11 cellular contexts compared by ENCODE assay signal in genomic region chr16:586645-587590, GRCh38. TPM values are rescaled to one million over a fixed set of nuclear protein-coding genes. Genes with fewer than 3 reads are reported as not detected.
DNase-seq lines count a peak whose midpoint lies in the region; ATAC-seq and TF ChIP-seq lines count a peak whose summit lies in the region.
"Had no signal": no experiment of that assay in that cellular context is flagged by ENCODE, and none has a peak within 500 bp of the region (broad histone marks: within the 10 kb centered on the region; RNA-seq: fewer than 3 reads in every experiment).

No MANE protein-coding gene starts in this region.

- POLR2A ChIA-PET in CD4-positive, alpha-beta memory T cell (lab: Charles Lee; ENCODE audit: partially characterized antibody), result interaction anchor here (1.1 to 2.7 kb wide), 5 partner anchors 10 to 50 kb away, joined by 3 to 18 read pairs (median 6); partner anchors contain the start of genes NHLRC4 and PIGQ
- POLR2A ChIA-PET in IMR-90 (lab: Charles Lee; ENCODE audit: unreplicated experiment), result no interaction called here

- H3K9ac ChIP-seq in IMR-90 (ENCODE audit: low read depth, low read length) (no peak overlapping the region), adipocyte (ENCODE audit: low read length) (peak overlapping the region; percentile 92)

- peak overlapping the region; percentile 93 for H2AK9ac ChIP-seq in IMR-90 (replicated peaks; ENCODE audit: low read depth, low read length, poor library complexity)

- peaks cover 20% of the 10 kb centered on the region for H4K20me1 ChIP-seq in IMR-90 (ENCODE audit: insufficient read depth, low read length)

- H3K79me1 ChIP-seq in IMR-90 (ENCODE audit: low read depth in 1 of 2, low read length in 2 of 2), result peaks cover 19 to 45% of the 10 kb centered on the region in 2 experiments; a peak in 3 of 4 replicates

- ATAC-seq in IMR-90 (ENCODE audit: low read depth) (no peak), naive B cell (ENCODE audit: low read depth in 2 of 2) (no peak), HG02884 (IDR thresholded peaks at IDR 0.05; ENCODE audit: unreplicated experiment) (no peak), HG03196 (IDR thresholded peaks at IDR 0.05; ENCODE audit: unreplicated experiment) (no peak)

- H3K27ac ChIP-seq in CD4-positive, alpha-beta memory T cell (ENCODE audit: low read depth, low read length), result no peak overlapping the region
- H3K27ac ChIP-seq in IMR-90 (ENCODE audit: insufficient read depth, low read length) (no peak overlapping the region), vagina (no peak overlapping the region)

- H3K36me3 Mint-ChIP-seq in CD4-positive, alpha-beta memory T cell, result peaks cover 0 to 10% of the 10 kb centered on the region in 2 donors
- H3K36me3 Mint-ChIP-seq in naive B cell, result no peaks in the 10 kb centered on the region

- CTCF ChIA-PET in CD4-positive, alpha-beta memory T cell (lab: Charles Lee; ENCODE audit: partially characterized antibody), result no interaction called here
- CTCF ChIA-PET in IMR-90 (lab: Yijun Ruan, JAX), result no interaction called here

- intact Hi-C loops in CD4-positive, alpha-beta memory T cell (cut with micrococcal nuclease), result loop anchor here (10.0 kb wide), 1 partner anchor 212 kb away; the partner anchor contains the start of gene MRPL28
- intact Hi-C loops in IMR-90 (cut with micrococcal nuclease) (no loop called here), vagina (cut with DNase I) (no loop called here)

- DNase-seq in CD4-positive, alpha-beta memory T cell, result peak in 1 of 5 donors; percentile 37
- DNase-seq in IMR-90 (no peak), adipocyte (ENCODE audit: low read depth) (no peak), naive B cell (no peak), kidney glomerular epithelial cell (lab: John Stamatoyannopoulos, UW) (no peak), vagina (ENCODE audit: extremely low spot score in 2 of 2) (no peak)
- DNase-seq: MM.1S; stimulated activated CD4-positive, alpha-beta T cell treated with anti-CD3 and anti-CD28 coated beads, Interleukin-2, amount 100 ng/mL, for 48 hours had no signal

- in situ Hi-C loops in IMR-90 (cut with MboI; ENCODE audit: low sequenced_read_pairs), result no loop called here

- peaks cover 17% of the 10 kb centered on the region; the same call in 1 of the 2 replicates for H3K9me1 ChIP-seq in IMR-90 (ENCODE audit: insufficient read depth, low read length)

- H2AFZ ChIP-seq in IMR-90 (replicated peaks; ENCODE audit: low read length, poor library complexity), result peak overlapping the region; percentile 70

- TF ChIP-seq RAD21 in IMR-90 (IDR thresholded peaks at IDR 0.05; ENCODE audit: low read length), result no peak

- H3K23ac ChIP-seq in IMR-90 (ENCODE audit: low read depth, low read length), result peak overlapping the region; percentile 75; the same call in 1 of the 2 replicates

- peaks cover 10 to 35% (median 21%) of the 10 kb centered on the region in 4 donors for H3K4me1 Mint-ChIP-seq in CD4-positive, alpha-beta memory T cell
- peaks cover 21 to 31% (median 27%) of the 10 kb centered on the region in 3 donors for H3K4me1 Mint-ChIP-seq in naive B cell

- dilution Hi-C loops in IMR-90 (cut with HindIII; ENCODE audit: low sequenced_read_pairs, unreplicated experiment), result no loop called here

- H3K27me3 ChIP-seq in CD4-positive, alpha-beta memory T cell (ENCODE audit: insufficient read depth, low read length), result no peaks in the 10 kb centered on the region
- H3K27me3 ChIP-seq in IMR-90 (ENCODE audit: control insufficient read depth, insufficient read depth, low read length) (no peaks in the 10 kb centered on the region), adipocyte (replicated peaks; ENCODE audit: control insufficient read depth, insufficient read depth, low read length) (no peaks in the 10 kb centered on the region), vagina (no peaks in the 10 kb centered on the region)

- no peak overlapping the region for H3K18ac ChIP-seq in IMR-90 (ENCODE audit: low read depth, low read length)

- no peaks in the 10 kb centered on the region for H3K36me3 ChIP-seq in CD4-positive, alpha-beta memory T cell (ENCODE audit: insufficient read depth, low read length)
- H3K36me3 ChIP-seq in IMR-90 (ENCODE audit: control insufficient read depth, insufficient read depth, low read length) (peaks cover 2% of the 10 kb centered on the region; the same call in 1 of the 2 replicates), adipocyte (ENCODE audit: control insufficient read depth, insufficient read depth, low read length, severe bottlenecking) (no peaks in the 10 kb centered on the region), vagina (no peaks in the 10 kb centered on the region)

- BruUV-seq in IMR-90 (replicated peaks; lab: Mats Ljungman, UMichigan), result no TSS peak

- H3K9me3 Mint-ChIP-seq in CD4-positive, alpha-beta memory T cell, result peaks cover 0 to 2% (median 0%) of the 10 kb centered on the region in 8 donors
- no peaks in the 10 kb centered on the region for H3K9me3 Mint-ChIP-seq in naive B cell

- no peak overlapping the region for H4K5ac ChIP-seq in IMR-90 (ENCODE audit: low read depth, low read length)

- H3K56ac ChIP-seq in IMR-90 (ENCODE audit: extremely low read depth, insufficient read depth, low read length), result no peak overlapping the region

- peak overlapping the region in 7 of 8 donors; percentile 52 to 97 (median 69) for H3K4me3 Mint-ChIP-seq in CD4-positive, alpha-beta memory T cell
- peak overlapping the region in 7 of 8 donors; percentile 44 to 97 (median 65) for H3K4me3 Mint-ChIP-seq in naive B cell

- no peak overlapping the region for H4K91ac ChIP-seq in IMR-90 (ENCODE audit: insufficient read depth, low read depth, low read length)

- H3K4me1 ChIP-seq in CD4-positive, alpha-beta memory T cell (ENCODE audit: insufficient read depth, low read length), result peaks cover 25% of the 10 kb centered on the region
- H3K4me1 ChIP-seq in IMR-90 (ENCODE audit: control insufficient read depth, insufficient read depth, low read length) (peaks cover 18% of the 10 kb centered on the region), adipocyte (ENCODE audit: control insufficient read depth, insufficient read depth, low read length) (peaks cover 42% of the 10 kb centered on the region), vagina (peaks cover 41% of the 10 kb centered on the region)

- peak overlapping the region; percentile 40; the same call in 1 of the 2 replicates for H3K4ac ChIP-seq in IMR-90 (ENCODE audit: low read depth, low read length)

- no peak; the same call in 1 of the 2 replicates for TF ChIP-seq POLR2A in IMR-90 (IDR thresholded peaks at IDR 0.05; ENCODE audit: low read depth, low read length)
- TF ChIP-seq POLR2A in vagina (IDR thresholded peaks at IDR 0.05), result no peak

- H2BK15ac ChIP-seq in IMR-90 (ENCODE audit: low read depth, low read length), result no peak overlapping the region

- H3K14ac ChIP-seq in IMR-90 (replicated peaks; ENCODE audit: low read depth, low read length), result no peak overlapping the region

- no peaks in the 10 kb centered on the region for H3K9me3 ChIP-seq in CD4-positive, alpha-beta memory T cell (ENCODE audit: control insufficient read depth in 1 of 2, low read length in 2 of 2)
- H3K9me3 ChIP-seq in IMR-90 (ENCODE audit: control insufficient read depth, insufficient read depth, low read length) (no peaks in the 10 kb centered on the region), adipocyte (ENCODE audit: control insufficient read depth, low read length) (no peaks in the 10 kb centered on the region), vagina (no peaks in the 10 kb centered on the region)

- no peak overlapping the region for H2BK5ac ChIP-seq in IMR-90 (ENCODE audit: low read depth, low read length, poor library complexity, severe bottlenecking)

- no peak overlapping the region for H2BK20ac ChIP-seq in IMR-90 (ENCODE audit: low read depth, low read length)

- 88% methylated on average over 3 of the region's 14 CpGs; no CpG with 5 or more reads in 1 of the 2 experiments for WGBS in IMR-90 (ENCODE audit: extremely low coverage in 2 of 2, insufficient read length in 1 of 2), 2 experiments

- peak overlapping the region; percentile 40; the same call in 1 of the 2 replicates for H2AK5ac ChIP-seq in IMR-90 (ENCODE audit: low read depth, low read length)

- no peak for TF ChIP-seq CTCF in IMR-90 (conservative IDR thresholded peaks at IDR 0.05; ENCODE audit: low read depth, low read length)
- TF ChIP-seq CTCF in vagina (IDR thresholded peaks at IDR 0.05), result no peak

- H3K27me3 Mint-ChIP-seq in CD4-positive, alpha-beta memory T cell, result no peaks in the 10 kb centered on the region
- H3K27me3 Mint-ChIP-seq in naive B cell, result peaks cover 0 to 9% (median 8%) of the 10 kb centered on the region in 3 donors

- H2BK120ac ChIP-seq in IMR-90 (ENCODE audit: low read depth, low read length), result no peak overlapping the region

- peak overlapping the region in 6 of 7 donors; percentile 65 to 98 (median 76) for H3K27ac Mint-ChIP-seq in CD4-positive, alpha-beta memory T cell
- H3K27ac Mint-ChIP-seq in naive B cell, result peak overlapping the region in 5 of 6 donors; percentile 81 to 95 (median 87)

- H3K4me3 ChIP-seq in CD4-positive, alpha-beta memory T cell (ENCODE audit: low read length in 2 of 2), result no peak overlapping the region
- H3K4me3 ChIP-seq in IMR-90 (ENCODE audit: insufficient read depth, low read depth, low read length) (no peak overlapping the region), adipocyte (ENCODE audit: low read length) (peak overlapping the region; percentile 86), vagina (no peak overlapping the region)

- no peak overlapping the region for H3K4me2 ChIP-seq in IMR-90 (ENCODE audit: low read depth, low read length)

- H4K8ac ChIP-seq in IMR-90 (ENCODE audit: low read depth in 2 of 2, low read length in 2 of 2), result peak overlapping the region in 1 of 2 experiments; percentile 21; a peak in 1 of 4 replicates

RNA-seq across cellular contexts. Expression of gene RAB40C, which starts 2.9 kb away (rescaled TPM):
- 10 to 100 TPM; 22.0 to 25.6 TPM for total RNA-seq in CD4-positive, alpha-beta memory T cell
- 10 to 100 TPM in 1 of 2 donors, 1 to 10 TPM in 1; 6.8 to 17.7 TPM for polyA plus RNA-seq in CD4-positive, alpha-beta memory T cell
- total RNA-seq in IMR-90 (2012; rRNA removed), result 6.8 and 6.9 TPM in 2 replicates
- polyA plus RNA-seq in IMR-90 (2012; rRNA removed), result 13.7 and 15.3 TPM in 2 replicates
- 11.0 and 21.8 TPM in 2 replicates for polyA plus RNA-seq in IMR-90 (2012; cell fraction: cytosol; rRNA removed)
- 26.4 and 67.6 TPM in 2 replicates for polyA plus RNA-seq in IMR-90 (2012; cell fraction: nucleus; rRNA removed; ENCODE audit: low replicate concordance)
- polyA plus RNA-seq in naive B cell (ENCODE audit: low read depth in 6 of 6), result 10 to 100 TPM in 2 of 6 donors, 1 to 10 TPM in 4; 6.8 to 14.5 (median 9.4) TPM
- total RNA-seq in vagina, result 41.3 TPM

RNA-seq across cellular contexts. Expression of gene PIGQ, which starts 17.1 kb away (rescaled TPM):
- total RNA-seq in CD4-positive, alpha-beta memory T cell, result 10 to 100 TPM; 61.4 to 63.3 TPM
- 10 to 100 TPM in 1 of 2 donors, 1 to 10 TPM in 1; 7.2 to 12.5 TPM for polyA plus RNA-seq in CD4-positive, alpha-beta memory T cell
- total RNA-seq in IMR-90 (2012; rRNA removed) (5.9 and 7.2 TPM in 2 replicates), vagina (26.0 TPM)
- polyA plus RNA-seq in IMR-90 (2012; rRNA removed) (36.8 and 40.5 TPM in 2 replicates), naive B cell (ENCODE audit: low read depth in 6 of 6) (10 to 100 TPM in 5 of 6 donors, 1 to 10 TPM in 1; 4.5 to 22.2 (median 12.7) TPM)
- 16.5 and 38.0 TPM in 2 replicates for polyA plus RNA-seq in IMR-90 (2012; cell fraction: cytosol; rRNA removed)
- polyA plus RNA-seq in IMR-90 (2012; cell fraction: nucleus; rRNA removed; ENCODE audit: low replicate concordance), result 111 and 325 TPM in 2 replicates

RNA-seq across cellular contexts. Expression of gene NHLRC4, which starts 20.1 kb away (rescaled TPM):
- total RNA-seq in CD4-positive, alpha-beta memory T cell, result 1 to 10 TPM; 2.4 to 3.2 TPM
- 1 to 10 TPM; 2.1 to 2.7 TPM for polyA plus RNA-seq in CD4-positive, alpha-beta memory T cell
- 0.56 and 0.72 TPM in 2 replicates for total RNA-seq in IMR-90 (2012; rRNA removed)
- 0.65 and 0.84 TPM in 2 replicates for polyA plus RNA-seq in IMR-90 (2012; rRNA removed)
- polyA plus RNA-seq in IMR-90 (2012; cell fraction: cytosol; rRNA removed), result 0.76 and 1.4 TPM in 2 replicates
- polyA plus RNA-seq in IMR-90 (2012; cell fraction: nucleus; rRNA removed; ENCODE audit: low replicate concordance), result 1.3 and 2.4 TPM in 2 replicates
- 1 to 10 TPM in 4 of 6 donors, under 1 TPM in 2; 0.90 to 3.4 (median 1.9) TPM for polyA plus RNA-seq in naive B cell (ENCODE audit: low read depth in 6 of 6)
- total RNA-seq in vagina, result 0.74 TPM

RNA-seq across cellular contexts. Expression of gene PRR35, which starts 26.7 kb away (rescaled TPM):
- total RNA-seq in CD4-positive, alpha-beta memory T cell, result not detected
- polyA plus RNA-seq in CD4-positive, alpha-beta memory T cell, result not detected
- total RNA-seq in IMR-90 (2012; rRNA removed) (not detected in 2 replicates), vagina (not detected)
- polyA plus RNA-seq in IMR-90 (2012; rRNA removed) (not detected in 2 replicates), naive B cell (ENCODE audit: low read depth in 6 of 6) (not detected)
- not detected in 2 replicates for polyA plus RNA-seq in IMR-90 (2012; cell fraction: cytosol; rRNA removed)
- polyA plus RNA-seq in IMR-90 (2012; cell fraction: nucleus; rRNA removed; ENCODE audit: low replicate concordance), result 0.05 and 0.09 TPM in 2 replicates
- total RNA-seq: bronchial epithelial cell had no signal

RNA-seq across cellular contexts. Expression of gene WFIKKN1, which starts 43.9 kb away (rescaled TPM):
- total RNA-seq in CD4-positive, alpha-beta memory T cell, result under 1 TPM; 0.67 to 0.86 TPM
- polyA plus RNA-seq in CD4-positive, alpha-beta memory T cell, result under 1 TPM in 1 of 2 donors, not detected in 1; 0.09 TPM
- not detected in 2 replicates for total RNA-seq in IMR-90 (2012; rRNA removed)
- 0.10 and 0.23 TPM in 2 replicates for polyA plus RNA-seq in IMR-90 (2012; rRNA removed)
- 0.08 and 0.24 TPM in 2 replicates for polyA plus RNA-seq in IMR-90 (2012; cell fraction: cytosol; rRNA removed)
- polyA plus RNA-seq in IMR-90 (2012; cell fraction: nucleus; rRNA removed; ENCODE audit: low replicate concordance), result 0.44 and 2.5 TPM in 2 replicates
- polyA plus RNA-seq in naive B cell (ENCODE audit: low read depth in 6 of 6), result not detected
- 3.2 TPM for total RNA-seq in vagina
- total RNA-seq: bronchial epithelial cell had no signal
